In the genomic region with DNA sequence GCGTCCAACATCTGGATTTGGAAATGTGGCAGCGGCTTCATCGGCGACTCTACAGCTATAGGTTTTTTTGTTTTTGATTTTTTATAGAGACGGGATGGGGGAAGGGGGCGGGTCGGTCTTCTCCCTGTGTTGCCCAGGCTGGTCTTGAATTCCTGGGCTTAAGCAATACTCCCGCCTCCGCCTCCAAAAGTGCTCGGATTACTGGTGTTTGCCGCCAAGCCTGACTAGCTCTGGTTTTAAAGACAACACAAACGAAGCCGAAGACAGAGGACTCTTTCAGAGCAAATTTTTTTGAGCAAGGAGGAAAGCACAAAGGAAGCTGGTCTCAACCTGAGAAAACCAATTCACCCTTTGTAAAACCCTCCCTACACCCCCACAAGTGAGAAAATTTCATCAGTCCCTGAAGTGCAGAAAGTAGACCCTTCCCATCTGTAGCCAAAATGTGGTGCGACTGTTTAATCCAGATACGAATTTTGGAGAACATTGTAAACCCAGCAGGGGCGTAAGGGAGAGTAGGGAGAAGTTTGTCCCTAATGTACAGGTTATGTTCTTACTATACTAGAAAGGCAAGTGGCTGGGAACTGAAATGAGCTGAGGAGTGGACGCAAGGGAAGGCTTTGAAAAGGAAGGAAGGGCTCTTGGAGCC, we compare ENCODE assay signal across 1 cellular context.
TF ChIP-seq lines count a peak whose summit lies in the region.

No MANE protein-coding gene starts in this region.

TF ChIP-seq in GM12878, 131 proteins besides CTCF, POLR2A, EP300 and RAD21 (continued from another document):
- no peak for TF ChIP-seq SPI1 (IDR thresholded peaks at IDR 0.05; ENCODE audit: borderline replicate concordance, insufficient read depth, low read depth, low read length)
- TF ChIP-seq, protein P1, sequence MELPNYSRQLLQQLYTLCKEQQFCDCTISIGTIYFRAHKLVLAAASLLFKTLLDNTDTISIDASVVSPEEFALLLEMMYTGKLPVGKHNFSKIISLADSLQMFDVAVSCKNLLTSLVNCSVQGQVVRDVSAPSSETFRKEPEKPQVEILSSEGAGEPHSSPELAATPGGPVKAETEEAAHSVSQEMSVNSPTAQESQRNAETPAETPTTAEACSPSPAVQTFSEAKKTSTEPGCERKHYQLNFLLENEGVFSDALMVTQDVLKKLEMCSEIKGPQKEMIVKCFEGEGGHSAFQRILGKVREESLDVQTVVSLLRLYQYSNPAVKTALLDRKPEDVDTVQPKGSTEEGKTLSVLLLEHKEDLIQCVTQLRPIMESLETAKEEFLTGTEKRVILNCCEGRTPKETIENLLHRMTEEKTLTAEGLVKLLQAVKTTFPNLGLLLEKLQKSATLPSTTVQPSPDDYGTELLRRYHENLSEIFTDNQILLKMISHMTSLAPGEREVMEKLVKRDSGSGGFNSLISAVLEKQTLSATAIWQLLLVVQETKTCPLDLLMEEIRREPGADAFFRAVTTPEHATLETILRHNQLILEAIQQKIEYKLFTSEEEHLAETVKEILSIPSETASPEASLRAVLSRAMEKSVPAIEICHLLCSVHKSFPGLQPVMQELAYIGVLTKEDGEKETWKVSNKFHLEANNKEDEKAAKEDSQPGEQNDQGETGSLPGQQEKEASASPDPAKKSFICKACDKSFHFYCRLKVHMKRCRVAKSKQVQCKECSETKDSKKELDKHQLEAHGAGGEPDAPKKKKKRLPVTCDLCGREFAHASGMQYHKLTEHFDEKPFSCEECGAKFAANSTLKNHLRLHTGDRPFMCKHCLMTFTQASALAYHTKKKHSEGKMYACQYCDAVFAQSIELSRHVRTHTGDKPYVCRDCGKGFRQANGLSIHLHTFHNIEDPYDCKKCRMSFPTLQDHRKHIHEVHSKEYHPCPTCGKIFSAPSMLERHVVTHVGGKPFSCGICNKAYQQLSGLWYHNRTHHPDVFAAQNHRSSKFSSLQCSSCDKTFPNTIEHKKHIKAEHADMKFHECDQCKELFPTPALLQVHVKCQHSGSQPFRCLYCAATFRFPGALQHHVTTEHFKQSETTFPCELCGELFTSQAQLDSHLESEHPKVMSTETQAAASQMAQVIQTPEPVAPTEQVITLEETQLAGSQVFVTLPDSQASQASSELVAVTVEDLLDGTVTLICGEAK (IDR thresholded peaks at IDR 0.05; ENCODE audit: borderline replicate concordance), result no peak
- TF ChIP-seq MYB (IDR thresholded peaks at IDR 0.05; ENCODE audit: borderline replicate concordance, low read depth, low read length), result no peak
- TF ChIP-seq TAF1 (IDR thresholded peaks at IDR 0.05; ENCODE audit: borderline replicate concordance, low read depth, low read length), result no peak
- no peak for TF ChIP-seq ZNF207 (IDR thresholded peaks at IDR 0.05; ENCODE audit: borderline replicate concordance)
- no peak for TF ChIP-seq ZNF24 (IDR thresholded peaks at IDR 0.05)
- TF ChIP-seq, protein P2, sequence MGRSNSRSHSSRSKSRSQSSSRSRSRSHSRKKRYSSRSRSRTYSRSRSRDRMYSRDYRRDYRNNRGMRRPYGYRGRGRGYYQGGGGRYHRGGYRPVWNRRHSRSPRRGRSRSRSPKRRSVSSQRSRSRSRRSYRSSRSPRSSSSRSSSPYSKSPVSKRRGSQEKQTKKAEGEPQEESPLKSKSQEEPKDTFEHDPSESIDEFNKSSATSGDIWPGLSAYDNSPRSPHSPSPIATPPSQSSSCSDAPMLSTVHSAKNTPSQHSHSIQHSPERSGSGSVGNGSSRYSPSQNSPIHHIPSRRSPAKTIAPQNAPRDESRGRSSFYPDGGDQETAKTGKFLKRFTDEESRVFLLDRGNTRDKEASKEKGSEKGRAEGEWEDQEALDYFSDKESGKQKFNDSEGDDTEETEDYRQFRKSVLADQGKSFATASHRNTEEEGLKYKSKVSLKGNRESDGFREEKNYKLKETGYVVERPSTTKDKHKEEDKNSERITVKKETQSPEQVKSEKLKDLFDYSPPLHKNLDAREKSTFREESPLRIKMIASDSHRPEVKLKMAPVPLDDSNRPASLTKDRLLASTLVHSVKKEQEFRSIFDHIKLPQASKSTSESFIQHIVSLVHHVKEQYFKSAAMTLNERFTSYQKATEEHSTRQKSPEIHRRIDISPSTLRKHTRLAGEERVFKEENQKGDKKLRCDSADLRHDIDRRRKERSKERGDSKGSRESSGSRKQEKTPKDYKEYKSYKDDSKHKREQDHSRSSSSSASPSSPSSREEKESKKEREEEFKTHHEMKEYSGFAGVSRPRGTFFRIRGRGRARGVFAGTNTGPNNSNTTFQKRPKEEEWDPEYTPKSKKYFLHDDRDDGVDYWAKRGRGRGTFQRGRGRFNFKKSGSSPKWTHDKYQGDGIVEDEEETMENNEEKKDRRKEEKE (IDR thresholded peaks at IDR 0.05), result no peak
- TF ChIP-seq, protein P3, sequence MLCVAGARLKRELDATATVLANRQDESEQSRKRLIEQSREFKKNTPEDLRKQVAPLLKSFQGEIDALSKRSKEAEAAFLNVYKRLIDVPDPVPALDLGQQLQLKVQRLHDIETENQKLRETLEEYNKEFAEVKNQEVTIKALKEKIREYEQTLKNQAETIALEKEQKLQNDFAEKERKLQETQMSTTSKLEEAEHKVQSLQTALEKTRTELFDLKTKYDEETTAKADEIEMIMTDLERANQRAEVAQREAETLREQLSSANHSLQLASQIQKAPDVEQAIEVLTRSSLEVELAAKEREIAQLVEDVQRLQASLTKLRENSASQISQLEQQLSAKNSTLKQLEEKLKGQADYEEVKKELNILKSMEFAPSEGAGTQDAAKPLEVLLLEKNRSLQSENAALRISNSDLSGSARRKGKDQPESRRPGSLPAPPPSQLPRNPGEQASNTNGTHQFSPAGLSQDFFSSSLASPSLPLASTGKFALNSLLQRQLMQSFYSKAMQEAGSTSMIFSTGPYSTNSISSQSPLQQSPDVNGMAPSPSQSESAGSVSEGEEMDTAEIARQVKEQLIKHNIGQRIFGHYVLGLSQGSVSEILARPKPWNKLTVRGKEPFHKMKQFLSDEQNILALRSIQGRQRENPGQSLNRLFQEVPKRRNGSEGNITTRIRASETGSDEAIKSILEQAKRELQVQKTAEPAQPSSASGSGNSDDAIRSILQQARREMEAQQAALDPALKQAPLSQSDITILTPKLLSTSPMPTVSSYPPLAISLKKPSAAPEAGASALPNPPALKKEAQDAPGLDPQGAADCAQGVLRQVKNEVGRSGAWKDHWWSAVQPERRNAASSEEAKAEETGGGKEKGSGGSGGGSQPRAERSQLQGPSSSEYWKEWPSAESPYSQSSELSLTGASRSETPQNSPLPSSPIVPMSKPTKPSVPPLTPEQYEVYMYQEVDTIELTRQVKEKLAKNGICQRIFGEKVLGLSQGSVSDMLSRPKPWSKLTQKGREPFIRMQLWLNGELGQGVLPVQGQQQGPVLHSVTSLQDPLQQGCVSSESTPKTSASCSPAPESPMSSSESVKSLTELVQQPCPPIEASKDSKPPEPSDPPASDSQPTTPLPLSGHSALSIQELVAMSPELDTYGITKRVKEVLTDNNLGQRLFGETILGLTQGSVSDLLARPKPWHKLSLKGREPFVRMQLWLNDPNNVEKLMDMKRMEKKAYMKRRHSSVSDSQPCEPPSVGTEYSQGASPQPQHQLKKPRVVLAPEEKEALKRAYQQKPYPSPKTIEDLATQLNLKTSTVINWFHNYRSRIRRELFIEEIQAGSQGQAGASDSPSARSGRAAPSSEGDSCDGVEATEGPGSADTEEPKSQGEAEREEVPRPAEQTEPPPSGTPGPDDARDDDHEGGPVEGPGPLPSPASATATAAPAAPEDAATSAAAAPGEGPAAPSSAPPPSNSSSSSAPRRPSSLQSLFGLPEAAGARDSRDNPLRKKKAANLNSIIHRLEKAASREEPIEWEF (IDR thresholded peaks at IDR 0.05; ENCODE audit: insufficient replicate concordance, low read depth, low read length), result no peak
- no peak for TF ChIP-seq RBBP5 (conservative IDR thresholded peaks at IDR 0.05)
- TF ChIP-seq BACH1 (IDR thresholded peaks at IDR 0.05; ENCODE audit: borderline replicate concordance), result no peak
TF ChIP-seq in GM12878: peak in this region for 0.
